In the genomic region with DNA sequence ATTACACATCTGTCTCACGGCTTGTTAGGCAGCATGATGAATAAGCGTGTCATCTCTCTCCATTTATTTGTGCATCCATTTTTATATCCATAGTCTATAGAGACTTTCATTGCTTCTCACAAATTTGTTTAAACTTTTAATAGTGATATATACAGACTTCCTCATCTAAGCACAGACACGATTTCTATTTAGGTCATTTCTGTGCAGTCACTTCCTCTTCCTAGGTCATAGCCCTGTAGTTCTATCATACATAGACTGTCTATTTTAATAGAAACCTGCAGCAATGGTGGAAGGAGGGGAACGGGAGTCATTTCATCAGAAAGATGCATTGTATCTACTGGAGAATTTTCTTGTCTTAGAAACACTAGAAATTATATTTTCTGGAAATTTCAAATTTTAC, we compare ENCODE assay signal across 12 cellular contexts.
DNase-seq lines count a peak whose midpoint lies in the region; ATAC-seq and TF ChIP-seq lines count a peak whose summit lies in the region.
"Had no signal": no experiment of that assay in that cellular context is flagged by ENCODE, and none has a peak within 500 bp of the region (broad histone marks: within the 10 kb centered on the region; RNA-seq: fewer than 3 reads in every experiment).

No MANE protein-coding gene starts in this region.

- H3K4me2 ChIP-seq in MM.1S (ENCODE audit: low read depth, low read length), result peak overlapping the region; percentile 12; the same call in 1 of the 2 replicates

- DNase-seq in MM.1S, result no peak
- DNase-seq in stimulated activated naive CD4-positive, alpha-beta T cell (lab: John Stamatoyannopoulos, UW), result no peak
- no peak for DNase-seq in NCI-H2227 (lab: John Stamatoyannopoulos, UW; ENCODE audit: unreplicated experiment)
- no peak for DNase-seq in NCI-H345 (lab: John Stamatoyannopoulos, UW)
- DNase-seq: CD4-positive, alpha-beta T cell; NCI-H774; testis had no signal

- peak overlapping the region in 4 of 5 experiments; percentile 4 to 70 (median 26) for H3K27ac Mint-ChIP-seq in brain
- H3K27ac Mint-ChIP-seq: CD4-positive, alpha-beta T cell had no signal

- H3K9me3 Mint-ChIP-seq in brain, result no peaks in the 10 kb centered on the region
- H3K9me3 Mint-ChIP-seq: CD4-positive, alpha-beta T cell had no signal

- peaks cover 13% of the 10 kb centered on the region for H3F3A ChIP-seq in MM.1S (ENCODE audit: insufficient read depth, low read length)

- TF ChIP-seq CTCF in MM.1S (IDR thresholded peaks at IDR 0.05; ENCODE audit: low read length), result no peak
- no peak for TF ChIP-seq CTCF in brain (conservative IDR thresholded peaks at IDR 0.05)

- no peaks in the 10 kb centered on the region for H3K79me2 ChIP-seq in MM.1S (ENCODE audit: low read length)

- ATAC-seq in GM18498 (IDR thresholded peaks at IDR 0.05; ENCODE audit: unreplicated experiment) (peak; percentile 52), HG02623 (IDR thresholded peaks at IDR 0.05; ENCODE audit: unreplicated experiment) (peak; percentile 57), HG03196 (IDR thresholded peaks at IDR 0.05; ENCODE audit: unreplicated experiment) (no peak)
- ATAC-seq: HCT116 had no signal

- H3K4me1 ChIP-seq in MM.1S (ENCODE audit: low read length), result peaks cover 21% of the 10 kb centered on the region
- H3K4me1 ChIP-seq: testis had no signal

- H3K9me3 ChIP-seq in MM.1S (replicated peaks; ENCODE audit: insufficient read depth, low read length), result no peaks in the 10 kb centered on the region
- H3K9me3 ChIP-seq: testis had no signal

- peaks cover 5% of the 10 kb centered on the region for H3K36me3 Mint-ChIP-seq in brain

- H3K4me3 Mint-ChIP-seq in brain, result peak overlapping the region in 1 of 5 experiments; percentile 6
- H3K4me3 Mint-ChIP-seq: CD4-positive, alpha-beta T cell had no signal

- no peak overlapping the region for H3K4me3 ChIP-seq in MM.1S (ENCODE audit: low read length)
- H3K4me3 ChIP-seq: testis had no signal

- H3K4me1 Mint-ChIP-seq in brain, result peaks cover 40% of the 10 kb centered on the region

- H3K9ac ChIP-seq in MM.1S (ENCODE audit: low read length), result no peak overlapping the region

- H3K9me2 ChIP-seq in MM.1S (replicated peaks; ENCODE audit: insufficient read depth, low read length), result no peaks in the 10 kb centered on the region

- H3K36me3 ChIP-seq in MM.1S (replicated peaks; ENCODE audit: insufficient read depth, low read length), result no peaks in the 10 kb centered on the region

- no peaks in the 10 kb centered on the region for H3K27me3 ChIP-seq in MM.1S (replicated peaks; ENCODE audit: insufficient read depth, low read length)
- H3K27me3 ChIP-seq: testis had no signal

- no peak overlapping the region for H2AFZ ChIP-seq in MM.1S (ENCODE audit: low read length)

- H4K20me1 ChIP-seq in MM.1S (ENCODE audit: insufficient read depth, low read length), result no peaks in the 10 kb centered on the region

- no peaks in the 10 kb centered on the region for H3K27me3 Mint-ChIP-seq in brain
- H3K27me3 Mint-ChIP-seq: CD4-positive, alpha-beta T cell had no signal

- H3K27ac ChIP-seq in MM.1S (ENCODE audit: low read length), result peak overlapping the region; percentile 64; the same call in 1 of the 2 replicates
- H3K27ac ChIP-seq: testis had no signal
